Comparison of ENCODE assay signal across 13 cellular contexts in the genomic region with DNA sequence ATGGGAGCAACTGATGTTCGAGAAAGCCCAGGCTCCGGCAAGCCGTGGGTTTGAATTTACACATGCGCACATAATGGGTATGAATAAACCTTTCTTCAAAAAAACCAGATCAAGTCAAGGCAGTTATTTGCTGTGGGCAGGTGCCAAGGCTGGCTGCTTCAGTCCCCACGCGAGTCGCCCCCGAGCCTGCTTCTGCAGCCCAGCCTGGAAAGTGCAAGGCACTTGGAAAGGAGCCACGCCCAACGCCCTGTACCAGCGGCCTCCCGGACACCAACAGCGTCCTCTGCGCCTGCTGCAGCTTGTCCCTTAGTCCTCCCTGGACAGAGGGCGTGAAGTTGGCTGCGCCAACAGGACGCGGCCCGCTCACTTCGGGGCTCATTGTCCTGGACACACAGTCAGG.
DNase-seq lines count a peak whose midpoint lies in the region; ATAC-seq and TF ChIP-seq lines count a peak whose summit lies in the region.
"Had no signal": no experiment of that assay in that cellular context is flagged by ENCODE, and none has a peak within 500 bp of the region (broad histone marks: within the 10 kb centered on the region; RNA-seq: fewer than 3 reads in every experiment).

No MANE protein-coding gene starts in this region.

- intact Hi-C loops in uterus (cut with DNase I; ENCODE audit: low total_unique reads) = no loop called here

- ATAC-seq in HG02973 (IDR thresholded peaks at IDR 0.05; ENCODE audit: unreplicated experiment) (no peak), GM19455 (IDR thresholded peaks at IDR 0.05; ENCODE audit: unreplicated experiment) (no peak)

- 43% methylated on average over 20 of the region's 20 CpGs for WGBS in hepatocyte (ENCODE audit: low lambda C conversion rate, missing lambda C conversion rate)

- H3K9me3 Mint-ChIP-seq in brain (no peaks in the 10 kb centered on the region), osteocyte (ENCODE audit: unreplicated experiment) (no peaks in the 10 kb centered on the region)
- H3K9me3 Mint-ChIP-seq: T-helper 2 cell treated with Interferon-gamma antibody and Interleukin-4, amounts not matched to agents 5 μg/mL and 100 μg/mL, for 36 hours had no signal

- H3K4me3 ChIP-seq in hepatocyte (no peak overlapping the region), uterus (no peak overlapping the region)

- peak overlapping the region in 4 of 5 experiments; percentile 82 to 98 (median 92) for H3K27ac Mint-ChIP-seq in brain
- no peak overlapping the region for H3K27ac Mint-ChIP-seq in osteocyte (ENCODE audit: unreplicated experiment)
- H3K27ac Mint-ChIP-seq: T-helper 2 cell treated with Interferon-gamma antibody and Interleukin-4, amounts not matched to agents 5 μg/mL and 100 μg/mL, for 36 hours had no signal

- DNase-seq in Ammon's horn (ENCODE audit: low spot score) (peak; percentile 71), hepatocyte (ENCODE audit: low spot score) (no peak), osteocyte (ENCODE audit: extremely low spot score, unreplicated experiment) (peak; percentile 83), uterus (no peak), GM13977 (ENCODE audit: low spot score) (no peak)
- DNase-seq: activated T-cell treated with anti-CD3 and anti-CD28 coated beads, Interleukin-2, amount 50 U/mL, for 1 hour; central memory CD4-positive, alpha-beta T cell; MV-4-11 had no signal

- no peak for TF ChIP-seq POLR2A in uterus (IDR thresholded peaks at IDR 0.05)

- H3K9me3 ChIP-seq in hepatocyte (ENCODE audit: low read depth) = no peaks in the 10 kb centered on the region
- no peaks in the 10 kb centered on the region for H3K9me3 ChIP-seq in uterus

- TF ChIP-seq CTCF in brain (conservative IDR thresholded peaks at IDR 0.05) (no peak), hepatocyte (IDR thresholded peaks at IDR 0.05; ENCODE audit: poor library complexity) (no peak), osteocyte (IDR thresholded peaks at IDR 0.05) (no peak), uterus (IDR thresholded peaks at IDR 0.05) (no peak), GM13977 (IDR thresholded peaks at IDR 0.05; ENCODE audit: extremely low read depth, insufficient read depth, missing control alignments) (no peak)

- H4K20me1 ChIP-seq in hepatocyte (ENCODE audit: insufficient read depth, poor library complexity, severe bottlenecking) = no peaks in the 10 kb centered on the region

- H3K27ac ChIP-seq in hepatocyte (no peak overlapping the region), uterus (peak overlapping the region in 1 of 2 donors; percentile 53)
- H3K27ac ChIP-seq: parathyroid adenoma had no signal

- H2AFZ ChIP-seq in hepatocyte = no peak overlapping the region

- peak overlapping the region; percentile 68 to 82 (median 76) for H3K4me3 Mint-ChIP-seq in brain
- H3K4me3 Mint-ChIP-seq in osteocyte (ENCODE audit: unreplicated experiment) = no peak overlapping the region
- H3K4me3 Mint-ChIP-seq: T-helper 2 cell treated with Interferon-gamma antibody and Interleukin-4, amounts not matched to agents 5 μg/mL and 100 μg/mL, for 36 hours had no signal

- H3K4me1 ChIP-seq in hepatocyte (ENCODE audit: insufficient read depth) = peaks cover 11% of the 10 kb centered on the region
- peaks cover 0 to 4% of the 10 kb centered on the region in 2 donors for H3K4me1 ChIP-seq in uterus

- peak overlapping the region; percentile 93 for H3K4me2 ChIP-seq in hepatocyte

- H3K27me3 ChIP-seq in hepatocyte (peaks cover 30% of the 10 kb centered on the region), uterus (no peaks in the 10 kb centered on the region)

- no peaks in the 10 kb centered on the region for H3K36me3 Mint-ChIP-seq in brain
- no peaks in the 10 kb centered on the region for H3K36me3 Mint-ChIP-seq in osteocyte (ENCODE audit: unreplicated experiment)

- H3K79me2 ChIP-seq in hepatocyte = no peaks in the 10 kb centered on the region
- H3K79me2 ChIP-seq: parathyroid adenoma had no signal

- in situ Hi-C loops in GM13977 (cut with MboI; ENCODE audit: low pct_unique_long_range_greater_than_20kb, low sequenced_read_pairs, unreplicated experiment) = no loop called here

- H3K9me2 ChIP-seq in hepatocyte (replicated peaks; ENCODE audit: insufficient read depth) = no peaks in the 10 kb centered on the region

- H3K4me1 Mint-ChIP-seq in brain = peaks cover 58% of the 10 kb centered on the region
- H3K4me1 Mint-ChIP-seq in osteocyte (ENCODE audit: unreplicated experiment) = peaks cover 16% of the 10 kb centered on the region

- H3K36me3 ChIP-seq in hepatocyte (replicated peaks; ENCODE audit: insufficient read depth, low read depth) (no peaks in the 10 kb centered on the region), uterus (no peaks in the 10 kb centered on the region)

- H3K27me3 Mint-ChIP-seq in brain (peaks cover 4% of the 10 kb centered on the region), osteocyte (ENCODE audit: unreplicated experiment) (peaks cover 19% of the 10 kb centered on the region)

Comparison
In these comparisons a context has a peak if more than half of its experiments do, and no peak if none do; other contexts are left out.
1. DNase-seq: peak in Ammon's horn (single experiment) and osteocyte (single experiment); none in hepatocyte (single experiment), uterus (0 of 2) and GM13977 (single experiment).